ENCODE assay signal across 1 cellular context in the genomic region with DNA sequence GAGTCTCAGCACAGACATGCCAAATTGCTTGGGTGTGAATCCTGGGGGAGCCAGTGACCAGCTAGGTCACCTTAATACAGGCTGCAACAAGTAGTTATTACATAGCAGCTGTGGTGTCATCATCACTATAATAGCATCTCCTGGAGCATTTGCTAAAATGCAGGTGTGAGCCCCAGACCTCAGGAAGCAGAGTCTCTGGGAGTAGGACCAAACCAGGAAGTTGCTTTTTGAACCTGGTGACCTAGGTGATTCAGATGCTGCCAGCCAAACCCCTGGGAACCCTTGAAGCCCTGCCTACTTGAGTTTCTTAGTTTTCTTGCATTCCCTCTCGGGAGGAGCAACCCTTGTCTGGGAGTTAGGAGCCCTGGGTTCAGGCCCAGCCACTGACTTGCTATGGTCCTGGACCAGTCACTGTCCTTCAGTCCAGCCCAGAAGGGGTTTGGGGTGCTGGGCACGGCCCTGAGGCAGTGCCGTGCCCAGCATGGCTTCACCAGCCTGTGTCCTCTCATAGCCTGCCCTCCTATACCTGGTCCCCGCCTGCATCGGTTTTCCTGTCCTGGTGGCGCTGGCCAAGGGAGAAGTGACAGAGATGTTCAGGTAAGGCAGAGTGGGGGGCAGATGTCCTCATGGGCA.
TF ChIP-seq lines count a peak whose summit lies in the region.

No MANE protein-coding gene starts in this region.

TF ChIP-seq in WTC11, 78 proteins besides CTCF, POLR2A, EP300 and RAD21:
- TF ChIP-seq, protein P1, sequence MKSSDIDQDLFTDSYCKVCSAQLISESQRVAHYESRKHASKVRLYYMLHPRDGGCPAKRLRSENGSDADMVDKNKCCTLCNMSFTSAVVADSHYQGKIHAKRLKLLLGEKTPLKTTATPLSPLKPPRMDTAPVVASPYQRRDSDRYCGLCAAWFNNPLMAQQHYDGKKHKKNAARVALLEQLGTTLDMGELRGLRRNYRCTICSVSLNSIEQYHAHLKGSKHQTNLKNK (CRISPR knock-in tag; IDR thresholded peaks at IDR 0.05): no peak
- no peak for TF ChIP-seq TP53 (CRISPR knock-in tag; IDR thresholded peaks at IDR 0.05)
- TF ChIP-seq NFATC4 (CRISPR knock-in tag; IDR thresholded peaks at IDR 0.05): no peak
- TF ChIP-seq ATF1 (CRISPR knock-in tag; IDR thresholded peaks at IDR 0.05): no peak
- TF ChIP-seq ZNF671 (CRISPR knock-in tag; IDR thresholded peaks at IDR 0.05): no peak
- no peak for TF ChIP-seq KAT7 (CRISPR knock-in tag; IDR thresholded peaks at IDR 0.05; ENCODE audit: borderline replicate concordance)
- no peak for TF ChIP-seq ZNF232 (CRISPR knock-in tag; IDR thresholded peaks at IDR 0.05)
- no peak for TF ChIP-seq MXD4 (CRISPR knock-in tag; IDR thresholded peaks at IDR 0.05; ENCODE audit: borderline replicate concordance)
- no peak for TF ChIP-seq PRRX2 (CRISPR knock-in tag; IDR thresholded peaks at IDR 0.05)
- no peak for TF ChIP-seq TEAD1 (CRISPR knock-in tag; IDR thresholded peaks at IDR 0.05)
- no peak for TF ChIP-seq FOXJ3 (CRISPR knock-in tag; IDR thresholded peaks at IDR 0.05; ENCODE audit: borderline replicate concordance)
- TF ChIP-seq SMAD3 (CRISPR knock-in tag; IDR thresholded peaks at IDR 0.05; ENCODE audit: borderline replicate concordance): no peak
- TF ChIP-seq TCF7 (CRISPR knock-in tag; IDR thresholded peaks at IDR 0.05; ENCODE audit: low read depth): no peak
- TF ChIP-seq RORB (CRISPR knock-in tag; IDR thresholded peaks at IDR 0.05): no peak
- no peak for TF ChIP-seq OVOL2 (CRISPR knock-in tag; IDR thresholded peaks at IDR 0.05; ENCODE audit: borderline replicate concordance)
